ENCODE assay signal across 1 cellular context in the genomic region with DNA sequence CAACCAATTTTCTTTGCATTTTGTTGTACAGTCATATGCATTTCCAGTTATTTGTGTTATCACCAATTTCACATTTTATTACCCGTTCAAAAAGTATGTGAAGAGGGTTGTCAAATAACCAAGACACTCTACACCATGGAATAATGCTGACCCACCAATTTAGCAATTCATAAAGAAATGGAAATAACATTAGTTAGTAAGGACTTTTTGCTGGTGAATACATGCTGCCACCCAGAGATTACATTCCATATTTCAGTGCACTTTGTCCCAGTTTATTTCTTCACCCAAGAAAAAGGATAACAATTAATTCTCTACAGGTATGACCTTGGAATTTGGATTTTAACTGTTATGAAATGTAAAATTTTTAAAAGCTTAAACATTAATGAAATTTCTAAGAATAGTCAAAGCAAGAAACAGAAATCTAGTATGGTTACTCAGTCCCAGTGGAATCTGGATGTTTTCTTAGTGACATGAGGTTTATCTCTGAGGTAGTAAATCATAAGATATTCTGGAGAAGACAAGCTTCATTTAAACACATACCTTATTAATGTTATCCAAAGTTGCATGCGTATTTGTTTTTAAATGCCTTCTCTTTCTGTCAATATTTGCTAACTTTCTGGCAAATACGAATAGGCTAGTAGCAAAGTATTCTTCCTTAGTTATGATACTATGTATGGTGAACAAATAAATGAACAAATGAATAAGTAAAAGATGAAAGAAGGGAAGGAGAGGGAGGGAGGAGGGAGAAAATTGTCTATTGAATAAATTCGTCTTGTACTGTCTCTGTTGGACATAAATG.
TF ChIP-seq lines count a peak whose summit lies in the region.

No MANE protein-coding gene starts in this region.

TF ChIP-seq in HepG2, 621 proteins besides CTCF, POLR2A, EP300 and RAD21 (continued from another document and continues in another):
- TF ChIP-seq ATF2 (CRISPR knock-in tag; IDR thresholded peaks at IDR 0.05) (no peak), MEIS2 (CRISPR knock-in tag; IDR thresholded peaks at IDR 0.05) (no peak), MBD4 (IDR thresholded peaks at IDR 0.05; ENCODE audit: borderline replicate concordance, low read length) (no peak), PLSCR1 (CRISPR knock-in tag; IDR thresholded peaks at IDR 0.05; ENCODE audit: borderline replicate concordance) (no peak), REXO4 (CRISPR knock-in tag; IDR thresholded peaks at IDR 0.05; ENCODE audit: borderline replicate concordance) (no peak), SOX5 (CRISPR knock-in tag; IDR thresholded peaks at IDR 0.05; ENCODE audit: borderline replicate concordance) (no peak), DRAP1 (CRISPR knock-in tag; IDR thresholded peaks at IDR 0.05) (no peak), ARID5B (CRISPR knock-in tag; IDR thresholded peaks at IDR 0.05) (0 out of 2 replicates have a peak, but pooled peaks have one; percentile 9), ZSCAN31 (CRISPR knock-in tag; IDR thresholded peaks at IDR 0.05; ENCODE audit: low read depth) (no peak), RARA (CRISPR knock-in tag; IDR thresholded peaks at IDR 0.05) (no peak), ARID3A (IDR thresholded peaks at IDR 0.05; ENCODE audit: low read depth, low read length) (peak; percentile 60; the same call in 1 of the 2 replicates), TOE1 (CRISPR knock-in tag; IDR thresholded peaks at IDR 0.05) (no peak), MTA1 (CRISPR knock-in tag; IDR thresholded peaks at IDR 0.05; ENCODE audit: borderline replicate concordance) (no peak), NFE2 (CRISPR knock-in tag; IDR thresholded peaks at IDR 0.05) (no peak), MLXIP (CRISPR knock-in tag; IDR thresholded peaks at IDR 0.05; ENCODE audit: borderline replicate concordance) (no peak), ZNF800 (CRISPR knock-in tag; IDR thresholded peaks at IDR 0.05) (no peak)
- TF ChIP-seq, protein P1, sequence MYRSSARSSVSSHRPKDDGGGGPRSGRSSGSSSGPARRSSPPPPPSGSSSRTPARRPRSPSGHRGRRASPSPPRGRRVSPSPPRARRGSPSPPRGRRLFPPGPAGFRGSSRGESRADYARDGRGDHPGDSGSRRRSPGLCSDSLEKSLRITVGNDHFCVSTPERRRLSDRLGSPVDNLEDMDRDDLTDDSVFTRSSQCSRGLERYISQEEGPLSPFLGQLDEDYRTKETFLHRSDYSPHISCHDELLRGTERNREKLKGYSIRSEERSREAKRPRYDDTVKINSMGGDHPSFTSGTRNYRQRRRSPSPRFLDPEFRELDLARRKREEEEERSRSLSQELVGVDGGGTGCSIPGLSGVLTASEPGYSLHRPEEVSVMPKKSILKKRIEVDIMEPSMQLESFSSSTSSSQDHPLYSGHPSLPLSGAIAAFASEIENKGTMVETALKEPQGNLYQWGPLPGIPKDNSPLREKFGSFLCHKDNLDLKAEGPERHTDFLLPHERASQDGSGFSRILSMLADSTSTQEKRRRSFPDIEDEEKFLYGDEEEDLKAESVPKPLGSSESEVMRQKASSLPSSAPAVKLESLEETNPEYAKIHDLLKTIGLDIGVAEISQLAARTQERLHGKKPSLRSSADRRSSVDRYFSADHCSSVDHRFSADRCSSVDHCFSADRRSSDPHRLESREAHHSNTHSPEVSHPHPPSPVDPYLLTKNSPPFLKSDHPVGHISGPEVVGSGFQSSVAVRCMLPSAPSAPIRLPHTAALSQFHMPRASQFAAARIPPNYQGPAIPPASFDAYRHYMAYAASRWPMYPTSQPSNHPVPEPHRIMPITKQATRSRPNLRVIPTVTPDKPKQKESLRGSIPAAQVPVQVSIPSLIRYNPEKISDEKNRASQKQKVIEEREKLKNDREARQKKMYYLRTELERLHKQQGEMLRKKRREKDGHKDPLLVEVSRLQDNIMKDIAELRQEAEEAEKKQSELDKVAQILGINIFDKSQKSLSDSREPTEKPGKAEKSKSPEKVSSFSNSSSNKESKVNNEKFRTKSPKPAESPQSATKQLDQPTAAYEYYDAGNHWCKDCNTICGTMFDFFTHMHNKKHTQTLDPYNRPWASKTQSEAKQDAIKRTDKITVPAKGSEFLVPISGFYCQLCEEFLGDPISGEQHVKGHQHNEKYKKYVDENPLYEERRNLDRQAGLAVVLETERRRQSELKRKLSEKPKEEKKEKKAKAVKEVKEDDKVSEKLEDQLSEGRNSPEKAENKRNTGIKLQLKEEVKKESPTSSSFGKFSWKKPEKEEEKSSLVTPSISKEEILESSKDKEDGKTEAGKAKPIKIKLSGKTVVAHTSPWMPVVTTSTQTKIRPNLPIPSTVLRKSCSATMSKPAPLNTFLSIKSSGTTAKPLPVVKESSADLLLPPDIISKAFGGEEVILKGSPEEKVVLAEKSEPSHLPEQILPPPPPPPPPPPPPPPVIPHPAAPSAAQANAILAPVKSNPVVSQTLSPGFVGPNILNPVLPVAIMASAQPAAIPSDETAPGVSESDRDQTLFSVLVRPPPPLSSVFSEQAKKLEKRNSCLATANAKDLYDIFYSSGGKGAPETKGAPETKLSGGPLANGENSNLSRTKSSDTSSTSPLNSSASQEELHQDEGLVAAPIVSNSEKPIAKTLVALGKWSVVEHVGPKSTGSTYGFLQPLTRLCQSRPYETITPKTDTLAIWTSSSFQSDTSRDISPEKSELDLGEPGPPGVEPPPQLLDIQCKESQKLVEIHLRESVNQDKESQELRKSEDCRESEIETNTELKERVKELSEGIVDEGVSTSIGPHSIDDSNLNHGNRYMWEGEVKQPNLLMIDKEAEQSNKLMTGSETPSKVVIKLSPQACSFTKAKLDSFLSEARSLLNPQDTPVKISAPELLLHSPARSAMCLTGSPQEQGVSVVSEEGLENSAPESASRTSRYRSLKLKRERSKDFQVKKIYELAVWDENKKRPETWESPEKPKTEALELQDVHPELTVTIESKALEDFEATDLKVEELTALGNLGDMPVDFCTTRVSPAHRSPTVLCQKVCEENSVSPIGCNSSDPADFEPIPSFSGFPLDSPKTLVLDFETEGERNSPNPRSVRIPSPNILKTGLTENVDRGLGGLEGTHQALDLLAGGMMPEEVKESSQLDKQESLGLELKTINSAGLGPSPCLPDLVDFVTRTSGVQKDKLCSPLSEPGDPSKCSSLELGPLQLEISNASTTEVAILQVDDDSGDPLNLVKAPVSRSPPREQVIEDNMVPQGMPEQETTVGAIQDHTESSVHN (CRISPR knock-in tag; IDR thresholded peaks at IDR 0.05), result no peak
- TF ChIP-seq, protein P2, sequence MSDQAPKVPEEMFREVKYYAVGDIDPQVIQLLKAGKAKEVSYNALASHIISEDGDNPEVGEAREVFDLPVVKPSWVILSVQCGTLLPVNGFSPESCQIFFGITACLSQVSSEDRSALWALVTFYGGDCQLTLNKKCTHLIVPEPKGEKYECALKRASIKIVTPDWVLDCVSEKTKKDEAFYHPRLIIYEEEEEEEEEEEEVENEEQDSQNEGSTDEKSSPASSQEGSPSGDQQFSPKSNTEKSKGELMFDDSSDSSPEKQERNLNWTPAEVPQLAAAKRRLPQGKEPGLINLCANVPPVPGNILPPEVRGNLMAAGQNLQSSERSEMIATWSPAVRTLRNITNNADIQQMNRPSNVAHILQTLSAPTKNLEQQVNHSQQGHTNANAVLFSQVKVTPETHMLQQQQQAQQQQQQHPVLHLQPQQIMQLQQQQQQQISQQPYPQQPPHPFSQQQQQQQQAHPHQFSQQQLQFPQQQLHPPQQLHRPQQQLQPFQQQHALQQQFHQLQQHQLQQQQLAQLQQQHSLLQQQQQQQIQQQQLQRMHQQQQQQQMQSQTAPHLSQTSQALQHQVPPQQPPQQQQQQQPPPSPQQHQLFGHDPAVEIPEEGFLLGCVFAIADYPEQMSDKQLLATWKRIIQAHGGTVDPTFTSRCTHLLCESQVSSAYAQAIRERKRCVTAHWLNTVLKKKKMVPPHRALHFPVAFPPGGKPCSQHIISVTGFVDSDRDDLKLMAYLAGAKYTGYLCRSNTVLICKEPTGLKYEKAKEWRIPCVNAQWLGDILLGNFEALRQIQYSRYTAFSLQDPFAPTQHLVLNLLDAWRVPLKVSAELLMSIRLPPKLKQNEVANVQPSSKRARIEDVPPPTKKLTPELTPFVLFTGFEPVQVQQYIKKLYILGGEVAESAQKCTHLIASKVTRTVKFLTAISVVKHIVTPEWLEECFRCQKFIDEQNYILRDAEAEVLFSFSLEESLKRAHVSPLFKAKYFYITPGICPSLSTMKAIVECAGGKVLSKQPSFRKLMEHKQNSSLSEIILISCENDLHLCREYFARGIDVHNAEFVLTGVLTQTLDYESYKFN (CRISPR knock-in tag; conservative IDR thresholded peaks at IDR 0.05), result 0 out of 2 replicates have a peak, but pooled peaks have one; percentile 12
